ENCODE assay signal across 2 cellular contexts in the genomic region with DNA sequence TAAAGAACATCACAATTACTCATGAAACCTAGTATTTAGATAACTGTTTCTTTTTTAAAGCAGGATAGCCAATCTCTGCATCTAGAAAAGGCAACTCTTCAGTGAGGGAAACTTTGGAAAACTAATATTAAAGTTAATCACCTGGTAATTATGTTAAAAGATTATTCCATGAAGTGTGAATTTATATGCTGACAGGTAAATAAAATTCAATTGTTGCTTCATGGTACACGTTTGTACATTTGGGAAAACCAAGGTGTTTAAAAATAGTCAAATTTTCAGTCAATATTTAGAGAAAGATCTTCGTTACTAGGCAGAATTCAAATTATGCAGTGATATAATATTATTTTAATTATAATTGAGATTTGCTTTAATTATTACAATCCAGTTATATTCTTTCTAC.
TF ChIP-seq lines count a peak whose summit lies in the region.

No MANE protein-coding gene starts in this region.

TF ChIP-seq in HepG2, 621 proteins besides CTCF, POLR2A, EP300 and RAD21:
- TF ChIP-seq MAFF (IDR thresholded peaks at IDR 0.05; ENCODE audit: low read depth, low read length) (peak; percentile 50; the same call in 1 of the 2 replicates), SRSF4 (IDR thresholded peaks at IDR 0.05; ENCODE audit: low read depth, low read length, poor library complexity, severe bottlenecking) (no peak), RXRB (CRISPR knock-in tag; IDR thresholded peaks at IDR 0.05; ENCODE audit: borderline replicate concordance) (no peak), MAFK (conservative IDR thresholded peaks at IDR 0.05 in 1 of 2, IDR thresholded peaks at IDR 0.05 in 1 of 2; ENCODE audit: low read length in 2 of 2) (peak; percentile 45 to 71; a peak in 3 of 4 replicates), ZNF724P (CRISPR knock-in tag; IDR thresholded peaks at IDR 0.05; ENCODE audit: borderline replicate concordance) (no peak), CEBPB (IDR thresholded peaks at IDR 0.05; ENCODE audit: borderline replicate concordance, low read depth, low read length) (no peak)
- TF ChIP-seq, protein P1, sequence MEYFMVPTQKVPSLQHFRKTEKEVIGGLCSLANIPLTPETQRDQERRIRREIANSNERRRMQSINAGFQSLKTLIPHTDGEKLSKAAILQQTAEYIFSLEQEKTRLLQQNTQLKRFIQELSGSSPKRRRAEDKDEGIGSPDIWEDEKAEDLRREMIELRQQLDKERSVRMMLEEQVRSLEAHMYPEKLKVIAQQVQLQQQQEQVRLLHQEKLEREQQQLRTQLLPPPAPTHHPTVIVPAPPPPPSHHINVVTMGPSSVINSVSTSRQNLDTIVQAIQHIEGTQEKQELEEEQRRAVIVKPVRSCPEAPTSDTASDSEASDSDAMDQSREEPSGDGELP (IDR thresholded peaks at IDR 0.05; ENCODE audit: borderline replicate concordance, low read depth) = no peak

TF ChIP-seq in IMR-90, 13 proteins besides CTCF, POLR2A, EP300 and RAD21:
- TF ChIP-seq NFE2L2 (IDR thresholded peaks at IDR 0.05; ENCODE audit: low read depth, low read length) = no peak
- no peak for TF ChIP-seq CHD1 (IDR thresholded peaks at IDR 0.05; ENCODE audit: low read depth, low read length)
- no peak for TF ChIP-seq CEBPB (IDR thresholded peaks at IDR 0.05; ENCODE audit: low read depth, low read length)
- TF ChIP-seq MXI1 (IDR thresholded peaks at IDR 0.05; ENCODE audit: borderline replicate concordance, low read depth, low read length) = no peak
- TF ChIP-seq SMC3 (IDR thresholded peaks at IDR 0.05; ENCODE audit: low read depth, low read length) = no peak
- TF ChIP-seq FOS (IDR thresholded peaks at IDR 0.05; ENCODE audit: low read depth, low read length) = no peak
- TF ChIP-seq, protein P2, sequence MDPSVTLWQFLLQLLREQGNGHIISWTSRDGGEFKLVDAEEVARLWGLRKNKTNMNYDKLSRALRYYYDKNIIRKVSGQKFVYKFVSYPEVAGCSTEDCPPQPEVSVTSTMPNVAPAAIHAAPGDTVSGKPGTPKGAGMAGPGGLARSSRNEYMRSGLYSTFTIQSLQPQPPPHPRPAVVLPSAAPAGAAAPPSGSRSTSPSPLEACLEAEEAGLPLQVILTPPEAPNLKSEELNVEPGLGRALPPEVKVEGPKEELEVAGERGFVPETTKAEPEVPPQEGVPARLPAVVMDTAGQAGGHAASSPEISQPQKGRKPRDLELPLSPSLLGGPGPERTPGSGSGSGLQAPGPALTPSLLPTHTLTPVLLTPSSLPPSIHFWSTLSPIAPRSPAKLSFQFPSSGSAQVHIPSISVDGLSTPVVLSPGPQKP (IDR thresholded peaks at IDR 0.05; ENCODE audit: borderline replicate concordance, low read depth, low read length) = no peak
- TF ChIP-seq MAFK (IDR thresholded peaks at IDR 0.05; ENCODE audit: low read depth, low read length) = 0 out of 2 replicates have a peak, but pooled peaks have one; percentile 4
